In genomic region chrX:104254442-104255115, GRCh38 we compare ENCODE assay signal across 12 cellular contexts. TPM values are rescaled to one million over a fixed set of nuclear protein-coding genes. Genes with fewer than 3 reads are reported as not detected.
DNase-seq lines count a peak whose midpoint lies in the region; ATAC-seq and TF ChIP-seq lines count a peak whose summit lies in the region.
"Had no signal": no experiment of that assay in that cellular context is flagged by ENCODE, and none has a peak within 500 bp of the region (broad histone marks: within the 10 kb centered on the region; RNA-seq: fewer than 3 reads in every experiment).

Gene ESX1, minus strand, starts transcription at chrX:104254933. Its CDS starts 84 bp downstream, at chrX:104254849.

- TF ChIP-seq CTCF in stomach (IDR thresholded peaks at IDR 0.05) (no peak), lower leg skin (IDR thresholded peaks at IDR 0.05) (no peak)

- peaks cover 63% of the 10 kb centered on the region for H3K27me3 Mint-ChIP-seq in activated T-cell treated with anti-CD3 and anti-CD28 coated beads, Interleukin-2, amount 50 U/mL, for 24 hours
- peaks cover 20% of the 10 kb centered on the region for H3K27me3 Mint-ChIP-seq in activated T-helper 17 cell treated with anti-CD3 and anti-CD28 coated beads, Interleukin-2, amount 50 U/mL, for 72 hours

- intact Hi-C loops in stomach (cut with DNase I; ENCODE audit: low total_unique reads), result no loop called here
- intact Hi-C loops in lower leg skin (cut with DNase I; ENCODE audit: low total_unique reads), result no loop called here

- peaks cover 11% of the 10 kb centered on the region for H3K4me1 Mint-ChIP-seq in activated T-cell treated with anti-CD3 and anti-CD28 coated beads, Interleukin-2, amount 50 U/mL, for 24 hours (ENCODE audit: low read depth)
- peaks cover 4% of the 10 kb centered on the region for H3K4me1 Mint-ChIP-seq in activated T-helper 17 cell treated with anti-CD3 and anti-CD28 coated beads, Interleukin-2, amount 50 U/mL, for 72 hours

- H3K27ac ChIP-seq in iPS-20b (ENCODE audit: low read length) (no peak within 1 kb of the TSS), stomach (no peak within 1 kb of the TSS)
- H3K27ac ChIP-seq: BLaER1 treated with 17β-estradiol and CSF1 and Interleukin-3, amounts not matched to agents 10 nM and 100 nM had no signal

- H3K36me3 Mint-ChIP-seq in activated T-cell treated with anti-CD3 and anti-CD28 coated beads, Interleukin-2, amount 50 U/mL, for 24 hours (ENCODE audit: low read depth), result no peaks in the 10 kb centered on the region
- no peaks in the 10 kb centered on the region for H3K36me3 Mint-ChIP-seq in activated T-helper 17 cell treated with anti-CD3 and anti-CD28 coated beads, Interleukin-2, amount 50 U/mL, for 72 hours (ENCODE audit: low read depth)

- 1 to 39% (median 5%) methylated on average over 18 to 56 of the region's 56 CpGs for WGBS in stomach, 5 donors
- 0 to 42% methylated on average over 3 to 49 of the region's 56 CpGs for WGBS in lower leg skin, 2 donors

- H3K9ac ChIP-seq in iPS-20b (ENCODE audit: low read depth, low read length), result no peak within 1 kb of the TSS
- H3K9ac ChIP-seq: BLaER1 treated with 17β-estradiol and CSF1 and Interleukin-3, amounts not matched to agents 10 nM and 100 nM had no signal

- no peak for DNase-seq in activated T-cell treated with anti-CD3 and anti-CD28 coated beads, Interleukin-2, amount 50 U/mL, for 24 hours
- DNase-seq in activated T-cell treated with anti-CD3 and anti-CD28 coated beads, Interleukin-2, amount 50 U/mL, for 1 hour, result no peak
- DNase-seq in stomach, result no peak
- no peak for DNase-seq in lower leg skin (ENCODE audit: low spot score in 2 of 2)
- DNase-seq: activated CD4-positive, CD25-positive, alpha-beta regulatory T cell; NCI-H2227 treated with DMSO at 0.1 percent for 48 hours; nucleus accumbens had no signal

- TF ChIP-seq POLR2A in stomach (IDR thresholded peaks at IDR 0.05), result no peak
- no peak for TF ChIP-seq POLR2A in lower leg skin (IDR thresholded peaks at IDR 0.05)

- H3K4me1 ChIP-seq in iPS-20b (ENCODE audit: insufficient read depth, low read length) (no peaks in the 10 kb centered on the region), stomach (peaks cover 0 to 24% (median 15%) of the 10 kb centered on the region in 4 donors)
- H3K4me1 ChIP-seq: BLaER1 treated with 17β-estradiol and CSF1 and Interleukin-3, amounts not matched to agents 10 nM and 100 nM had no signal

- H3K27me3 ChIP-seq in iPS-20b (ENCODE audit: insufficient read depth, low read length) (peaks cover 97% of the 10 kb centered on the region), stomach (peaks cover 0 to 49% (median 31%) of the 10 kb centered on the region in 3 donors)

- H3K9me3 ChIP-seq in iPS-20b (ENCODE audit: insufficient read depth, low read depth, low read length) (no peaks in the 10 kb centered on the region), stomach (peaks cover 0 to 19% (median 0%) of the 10 kb centered on the region in 4 donors)

- H3K9me3 Mint-ChIP-seq in activated T-cell treated with anti-CD3 and anti-CD28 coated beads, Interleukin-2, amount 50 U/mL, for 24 hours, result no peaks in the 10 kb centered on the region
- no peaks in the 10 kb centered on the region for H3K9me3 Mint-ChIP-seq in activated T-helper 17 cell treated with anti-CD3 and anti-CD28 coated beads, Interleukin-2, amount 50 U/mL, for 72 hours

- H3K4me3 Mint-ChIP-seq in activated T-cell treated with anti-CD3 and anti-CD28 coated beads, Interleukin-2, amount 50 U/mL, for 24 hours, result peak within 1 kb of the TSS; percentile 72
- peak within 1 kb of the TSS; percentile 68 for H3K4me3 Mint-ChIP-seq in activated T-helper 17 cell treated with anti-CD3 and anti-CD28 coated beads, Interleukin-2, amount 50 U/mL, for 72 hours

- H3K36me3 ChIP-seq in iPS-20b (ENCODE audit: insufficient read depth, low read depth, low read length) (no peaks in the 10 kb centered on the region), stomach (no peaks in the 10 kb centered on the region)
- H3K36me3 ChIP-seq: BLaER1 treated with 17β-estradiol and CSF1 and Interleukin-3, amounts not matched to agents 10 nM and 100 nM had no signal

- no peak for TF ChIP-seq EP300 in stomach (IDR thresholded peaks at IDR 0.05)

- H3K4me3 ChIP-seq in iPS-20b (ENCODE audit: low read length) (peak within 1 kb of the TSS; percentile 46; the same call in 1 of the 2 replicates), stomach (peak within 1 kb of the TSS in 3 of 4 donors; percentile 0 to 28 (median 19)), lower leg skin (ENCODE audit: low read depth, poor library complexity, severe bottlenecking) (no peak within 1 kb of the TSS)

- no peak for ATAC-seq in activated T-helper 17 cell treated with anti-CD3 and anti-CD28 coated beads, Interleukin-2, amount 50 U/mL, for 72 hours (replicated peaks)
- ATAC-seq in GM21367 (IDR thresholded peaks at IDR 0.05; ENCODE audit: unreplicated experiment), result no peak
- ATAC-seq in HG02588 (IDR thresholded peaks at IDR 0.05; ENCODE audit: unreplicated experiment), result no peak

- H3K27ac Mint-ChIP-seq in activated T-cell treated with anti-CD3 and anti-CD28 coated beads, Interleukin-2, amount 50 U/mL, for 24 hours, result no peak within 1 kb of the TSS
- no peak within 1 kb of the TSS for H3K27ac Mint-ChIP-seq in activated T-helper 17 cell treated with anti-CD3 and anti-CD28 coated beads, Interleukin-2, amount 50 U/mL, for 72 hours

RNA-seq across cellular contexts. Expression of gene ESX1, which starts in this region (rescaled TPM):
- total RNA-seq in activated T-helper 17 cell treated with anti-CD3 and anti-CD28 coated beads, Interleukin-2, amount 50 U/mL, for 72 hours, result not detected
- total RNA-seq in stomach (not detected), lower leg skin (not detected)
- polyA plus RNA-seq in stomach, result not detected
